In genomic region chr1:15260418-15261154, GRCh38 we compare ENCODE assay signal across 10 cellular contexts. TPM values are rescaled to one million over a fixed set of nuclear protein-coding genes. Genes with fewer than 3 reads are reported as not detected.
DNase-seq lines count a peak whose midpoint lies in the region; ATAC-seq and TF ChIP-seq lines count a peak whose summit lies in the region.
"Had no signal": no experiment of that assay in that cellular context is flagged by ENCODE, and none has a peak within 500 bp of the region (broad histone marks: within the 10 kb centered on the region; RNA-seq: fewer than 3 reads in every experiment).

No MANE protein-coding gene starts in this region.

- H3K36me3 ChIP-seq in subcutaneous abdominal adipose tissue (ENCODE audit: control insufficient read depth in 5 of 5, insufficient read depth in 5 of 5, low read length in 5 of 5) = no peaks in the 10 kb centered on the region
- H3K36me3 ChIP-seq: gastroesophageal sphincter had no signal

- peaks cover 77% of the 10 kb centered on the region for H3K27me3 Mint-ChIP-seq in activated naive CD4-positive, alpha-beta T cell treated with anti-CD3 and anti-CD28 coated beads, Interleukin-2, amount 10 ng/mL, durations not matched to agents 7 days and 5 days
- H3K27me3 Mint-ChIP-seq in activated CD8-positive, alpha-beta T cell treated with anti-CD3 and anti-CD28 coated beads for 36 hours = peaks cover 45% of the 10 kb centered on the region

- H3K27ac ChIP-seq in subcutaneous abdominal adipose tissue (ENCODE audit: low read depth, low read length) = peak overlapping the region; percentile 42

- DNase-seq in activated naive CD4-positive, alpha-beta T cell treated with anti-CD3 and anti-CD28 coated beads, Interleukin-2, amount 10 ng/mL, durations not matched to agents 7 days and 5 days = no peak
- DNase-seq in activated naive CD4-positive, alpha-beta T cell treated with anti-CD3 and anti-CD28 coated beads, Interleukin-2, amount 50 U/mL, for 16 hours = no peak
- DNase-seq in activated CD8-positive, alpha-beta T cell treated with anti-CD3 and anti-CD28 coated beads for 36 hours = no peak
- DNase-seq in hepatic stellate cell (ENCODE audit: low spot score) (peak; percentile 17), pons (ENCODE audit: low spot score) (no peak), NCI-H1694 treated with DMSO at 0.1 percent for 48 hours (lab: John Stamatoyannopoulos, UW) (no peak), NCI-H345 treated with DMSO at 0.1 percent for 48 hours (lab: John Stamatoyannopoulos, UW; ENCODE audit: unreplicated experiment) (no peak)
- DNase-seq: naive thymus-derived CD8-positive, alpha-beta T cell had no signal

- CTCF ChIA-PET in activated naive CD4-positive, alpha-beta T cell treated with anti-CD3 and anti-CD28 coated beads, Interleukin-2, amount 10 ng/mL, durations not matched to agents 7 days and 5 days (lab: Charles Lee) = interaction anchor here (1.4 to 2.0 kb wide), 3 partner anchors 12 to 132 kb away, joined by 4 to 7 read pairs (median 5); partner anchors contain the start of gene TMEM51
- CTCF ChIA-PET in activated CD8-positive, alpha-beta T cell treated with anti-CD3 and anti-CD28 coated beads for 36 hours (lab: Charles Lee) = interaction anchor here (0.8 to 3.6 kb wide), 4 partner anchors 10 to 133 kb away, joined by 3 to 14 read pairs (median 8); no protein-coding TSS in a partner anchor

- H3K27ac Mint-ChIP-seq in activated naive CD4-positive, alpha-beta T cell treated with anti-CD3 and anti-CD28 coated beads, Interleukin-2, amount 10 ng/mL, durations not matched to agents 7 days and 5 days = peak overlapping the region; percentile 5
- H3K27ac Mint-ChIP-seq in activated CD8-positive, alpha-beta T cell treated with anti-CD3 and anti-CD28 coated beads for 36 hours = peak overlapping the region; percentile 1

- H3K27me3 ChIP-seq in subcutaneous abdominal adipose tissue (ENCODE audit: control insufficient read depth in 5 of 5, insufficient read depth in 4 of 5, low read length in 5 of 5) = peaks cover 2 to 16% (median 14%) of the 10 kb centered on the region in 5 donors
- H3K27me3 ChIP-seq: gastroesophageal sphincter had no signal

- intact Hi-C loops in activated CD8-positive, alpha-beta T cell treated with anti-CD3 and anti-CD28 coated beads for 36 hours (cut with micrococcal nuclease) = no loop called here

- POLR2A ChIA-PET in activated CD8-positive, alpha-beta T cell treated with anti-CD3 and anti-CD28 coated beads for 36 hours (lab: Charles Lee) = interaction anchor here (0.6 to 2.3 kb wide), 4 partner anchors 8 to 1324 kb away, joined by 3 to 8 read pairs (median 4); no protein-coding TSS in a partner anchor

- ATAC-seq in activated CD8-positive, alpha-beta T cell treated with anti-CD3 and anti-CD28 coated beads for 36 hours = peak; percentile 14

- peak overlapping the region in 1 of 5 donors; percentile 31 for H3K4me3 ChIP-seq in subcutaneous abdominal adipose tissue (ENCODE audit: low read depth in 1 of 5, low read length in 5 of 5)
- H3K4me3 ChIP-seq: gastroesophageal sphincter had no signal

- no peak overlapping the region for H3K4me3 Mint-ChIP-seq in activated naive CD4-positive, alpha-beta T cell treated with anti-CD3 and anti-CD28 coated beads, Interleukin-2, amount 10 ng/mL, durations not matched to agents 7 days and 5 days
- no peak overlapping the region for H3K4me3 Mint-ChIP-seq in activated CD8-positive, alpha-beta T cell treated with anti-CD3 and anti-CD28 coated beads for 36 hours

- peaks cover 6% of the 10 kb centered on the region for H3K9me3 Mint-ChIP-seq in activated naive CD4-positive, alpha-beta T cell treated with anti-CD3 and anti-CD28 coated beads, Interleukin-2, amount 10 ng/mL, durations not matched to agents 7 days and 5 days
- H3K9me3 Mint-ChIP-seq in activated CD8-positive, alpha-beta T cell treated with anti-CD3 and anti-CD28 coated beads for 36 hours = peaks cover 7% of the 10 kb centered on the region

- no peak overlapping the region for H3K9ac ChIP-seq in subcutaneous abdominal adipose tissue (ENCODE audit: low read length in 5 of 5)

- peaks cover 0 to 6% (median 0%) of the 10 kb centered on the region in 5 donors for H3K9me3 ChIP-seq in subcutaneous abdominal adipose tissue (ENCODE audit: control insufficient read depth in 5 of 5, low read length in 5 of 5)
- H3K9me3 ChIP-seq: gastroesophageal sphincter had no signal

- TF ChIP-seq CTCF in activated CD8-positive, alpha-beta T cell treated with anti-CD3 and anti-CD28 coated beads for 36 hours (IDR thresholded peaks at IDR 0.05) = no peak

- no peaks in the 10 kb centered on the region for H3K36me3 Mint-ChIP-seq in activated naive CD4-positive, alpha-beta T cell treated with anti-CD3 and anti-CD28 coated beads, Interleukin-2, amount 10 ng/mL, durations not matched to agents 7 days and 5 days
- H3K36me3 Mint-ChIP-seq in activated CD8-positive, alpha-beta T cell treated with anti-CD3 and anti-CD28 coated beads for 36 hours (ENCODE audit: low read depth) = no peaks in the 10 kb centered on the region

- peaks cover 4 to 42% (median 13%) of the 10 kb centered on the region in 5 donors for H3K4me1 ChIP-seq in subcutaneous abdominal adipose tissue (ENCODE audit: control insufficient read depth in 5 of 5, insufficient read depth in 5 of 5, low read length in 5 of 5)

- peaks cover 19% of the 10 kb centered on the region for H3K4me1 Mint-ChIP-seq in activated naive CD4-positive, alpha-beta T cell treated with anti-CD3 and anti-CD28 coated beads, Interleukin-2, amount 10 ng/mL, durations not matched to agents 7 days and 5 days
- H3K4me1 Mint-ChIP-seq in activated CD8-positive, alpha-beta T cell treated with anti-CD3 and anti-CD28 coated beads for 36 hours (ENCODE audit: low read depth) = peaks cover 25% of the 10 kb centered on the region

RNA-seq across cellular contexts. Expression of gene FHAD1, which starts 13.6 kb away (rescaled TPM):
- under 1 TPM; 0.07 to 0.16 TPM for total RNA-seq in activated CD8-positive, alpha-beta T cell treated with anti-CD3 and anti-CD28 coated beads for 36 hours
- total RNA-seq: naive thymus-derived CD8-positive, alpha-beta T cell had no signal
